20 cellular contexts compared by ENCODE assay signal in genomic region chrX:144275403-144275802, GRCh38.
DNase-seq lines count a peak whose midpoint lies in the region; ATAC-seq, FAIRE-seq and TF ChIP-seq lines count a peak whose summit lies in the region.
"Had no signal": no experiment of that assay in that cellular context is flagged by ENCODE, and none has a peak within 500 bp of the region (broad histone marks: within the 10 kb centered on the region; RNA-seq: fewer than 3 reads in every experiment).

No MANE protein-coding gene starts in this region.

- no peak for TF ChIP-seq POLR2A in thyroid gland (IDR thresholded peaks at IDR 0.05)

- H3K4me1 ChIP-seq in thyroid gland, result no peaks in the 10 kb centered on the region
- H3K4me1 ChIP-seq: BLaER1 had no signal

- no peak for TF ChIP-seq CTCF in bronchial epithelial cell (IDR thresholded peaks at IDR 0.05; ENCODE audit: insufficient read depth, low read length, severe bottlenecking)
- no peak for TF ChIP-seq CTCF in thyroid gland (IDR thresholded peaks at IDR 0.05)

- DNase-seq in NCI-H1105 (lab: John Stamatoyannopoulos, UW), result peak; percentile 91
- DNase-seq in NCI-H2171 treated with DMSO at 0.1 percent for 48 hours (lab: John Stamatoyannopoulos, UW), result peak; percentile 46
- DNase-seq in bronchial epithelial cell (ENCODE audit: low read depth), result peak; percentile 28
- DNase-seq in renal cortical epithelial cell (ENCODE audit: low read depth), result peak; percentile 91
- no peak for DNase-seq in stimulated activated CD8-positive, alpha-beta memory T cell treated with anti-CD3 and anti-CD28 coated beads, Interleukin-4, amount 100 ng/mL, for 48 hours
- DNase-seq in thyroid gland, result no peak
- DNase-seq: activated CD4-positive, alpha-beta T cell treated with anti-CD3 and anti-CD28 coated beads, Interleukin-2, amount 50 U/mL, for 4 hours; activated naive CD4-positive, alpha-beta T cell treated with anti-CD3 and anti-CD28 coated beads, Interleukin-2, amount 50 U/mL, for 16 hours; activated T-cell treated with anti-CD3 and anti-CD28 coated beads, Interleukin-2, amount 50 U/mL, for 1 hour; DND-41; glutamatergic neuron; mucosa of descending colon; occipital lobe; stimulated activated CD4-positive, alpha-beta T cell treated with anti-CD3 and anti-CD28 coated beads, Interleukin-4, amount 100 ng/mL, for 24 hours had no signal

- no peak for ATAC-seq in GM19351 (IDR thresholded peaks at IDR 0.05; ENCODE audit: unreplicated experiment)
- ATAC-seq: esophagus mucosa, HCT116, mucosa of descending colon, Panc1 had no signal

- H3K9me3 ChIP-seq in thyroid gland, result no peaks in the 10 kb centered on the region
- H3K9me3 ChIP-seq: BLaER1, mucosa of descending colon had no signal

- FAIRE-seq in bronchial epithelial cell (lab: Jason Lieb, UNC), result no peak
- FAIRE-seq: TTC549 had no signal

- WGBS in thyroid gland, 2 donors, result 29 to 37% methylated on average over 3 of the region's 3 CpGs

- H3K4me3 ChIP-seq in bronchial epithelial cell (ENCODE audit: low read depth, low read length) (no peak overlapping the region), thyroid gland (replicated peaks in 1 of 3) (no peak overlapping the region)
- H3K4me3 ChIP-seq: BLaER1, mucosa of descending colon had no signal

- H3K27ac ChIP-seq in thyroid gland, result no peak overlapping the region
- H3K27ac ChIP-seq: BLaER1 had no signal

- H3K27me3 ChIP-seq in bronchial epithelial cell (ENCODE audit: control insufficient read depth, insufficient read depth, low read length) (no peaks in the 10 kb centered on the region), thyroid gland (no peaks in the 10 kb centered on the region)

- H3K36me3 ChIP-seq in bronchial epithelial cell (ENCODE audit: control insufficient read depth, insufficient read depth, low read length) (no peaks in the 10 kb centered on the region), thyroid gland (no peaks in the 10 kb centered on the region)
- H3K36me3 ChIP-seq: BLaER1 had no signal

- intact Hi-C loops in thyroid gland (cut with DNase I), result no loop called here

Comparison
In these comparisons a context has a peak if more than half of its experiments do, and no peak if none do; other contexts are left out.
1. DNase-seq: peak in NCI-H1105 (single experiment), NCI-H2171 treated with DMSO at 0.1 percent for 48 hours (single experiment), bronchial epithelial cell (single experiment) and renal cortical epithelial cell (single experiment); none in stimulated activated CD8-positive, alpha-beta memory T cell treated with anti-CD3 and anti-CD28 coated beads, Interleukin-4, amount 100 ng/mL, for 48 hours (single experiment) and thyroid gland (0 of 2).